In genomic region chr9:70852711-70853240, GRCh38 we compare ENCODE assay signal across 8 cellular contexts.
"Had no signal": no experiment of that assay in that cellular context is flagged by ENCODE, and none has a peak within 500 bp of the region (broad histone marks: within the 10 kb centered on the region; RNA-seq: fewer than 3 reads in every experiment).

No MANE protein-coding gene starts in this region.

- DNase-seq: GM23248, GOT3, H7, HFFc6 had no signal

- H3K4me3 Mint-ChIP-seq: HFFc6, IgD-negative memory B cell had no signal

- H3K9me3 Mint-ChIP-seq: HFFc6, IgD-negative memory B cell had no signal

- H3K27me3 Mint-ChIP-seq: IgD-negative memory B cell had no signal

- H3K36me3 Mint-ChIP-seq: IgD-negative memory B cell had no signal

- H3K4me1 Mint-ChIP-seq: IgD-negative memory B cell had no signal

- ATAC-seq: HCT116, HepG2 had no signal

- H3K4me3 ChIP-seq: GM23248, HAP-1 had no signal

- H3K27ac Mint-ChIP-seq: HFFc6, IgD-negative memory B cell had no signal
